In genomic region chr2:111643761-111644160, GRCh38 we compare ENCODE assay signal across 28 cellular contexts.
"Had no signal": no experiment of that assay in that cellular context is flagged by ENCODE, and none has a peak within 500 bp of the region (broad histone marks: within the 10 kb centered on the region; RNA-seq: fewer than 3 reads in every experiment).

No MANE protein-coding gene starts in this region.

- H3K9ac ChIP-seq: parathyroid adenoma had no signal

- H3K9me3 ChIP-seq: ovary, right lobe of liver, thyroid gland had no signal

- H3K4me3 Mint-ChIP-seq: natural killer cell; nephron progenitor cell; neural crest cell; stimulated activated effector memory CD8-positive, alpha-beta T cell treated with anti-CD3 and anti-CD28 coated beads, Interleukin-12 subunit alpha, Interleukin-12 subunit beta, amount 100 ng/mL, for 72 hours; stimulated activated naive B cell treated with anti-CD40 and anti-IgM and Interleukin-4, amounts not matched to agents 10 μg/mL and 1 μg/mL and 100 μg/mL, for 72 hours; stimulated activated naive CD8-positive, alpha-beta T cell treated with anti-CD3 and anti-CD28 coated beads, Interleukin-15, Interleukin-2, amounts not matched to agents 100 ng/mL and 50 ng/mL, for 24 hours had no signal

- H3K27me3 ChIP-seq: ovary, right lobe of liver, sigmoid colon, stomach, thyroid gland, tibial nerve, upper lobe of left lung, vagina had no signal

- H3K27ac ChIP-seq: ovary, parathyroid adenoma, psoas muscle, right lobe of liver, sigmoid colon, stomach, thoracic aorta, thyroid gland, tibial nerve, upper lobe of left lung, vagina had no signal

- H3K36me3 Mint-ChIP-seq: stimulated activated effector memory CD8-positive, alpha-beta T cell treated with anti-CD3 and anti-CD28 coated beads, Interleukin-12 subunit alpha, Interleukin-12 subunit beta, amount 100 ng/mL, for 72 hours had no signal

- H3K4me3 ChIP-seq: ovary, psoas muscle, right lobe of liver, sigmoid colon, stomach, thoracic aorta, thyroid gland, tibial nerve, upper lobe of left lung, vagina had no signal

- H3K79me2 ChIP-seq: parathyroid adenoma had no signal

- H2AFZ ChIP-seq: parathyroid adenoma had no signal

- H3K4me1 ChIP-seq: parathyroid adenoma, right lobe of liver, sigmoid colon, stomach, tibial nerve, vagina had no signal

- H3K36me3 ChIP-seq: ovary, right lobe of liver, sigmoid colon, stomach, thoracic aorta, thyroid gland, tibial nerve, upper lobe of left lung, vagina had no signal

- DNase-seq: natural killer cell; nephron progenitor cell; occipital lobe; ovary; posterior cingulate gyrus; psoas muscle; right cardiac atrium; right lobe of liver; sigmoid colon; small intestine; stimulated activated CD4-positive, alpha-beta T cell treated with anti-CD3 and anti-CD28 coated beads, Interleukin-15, amount 100 ng/mL, for 24 hours; stimulated activated CD4-positive, alpha-beta T cell treated with anti-CD3 and anti-CD28 coated beads, Interleukin-2, amount 100 ng/mL, for 24 hours; stimulated activated CD4-positive, alpha-beta T cell treated with anti-CD3 and anti-CD28 coated beads, Interleukin-2, amount 100 ng/mL, for 48 hours; stimulated activated CD4-positive, alpha-beta T cell treated with anti-CD3 and anti-CD28 coated beads, Interleukin-4, amount 100 ng/mL, for 24 hours; stimulated activated naive B cell treated with anti-CD40 and anti-IgM and Interleukin-4, amounts not matched to agents 10 μg/mL and 1 μg/mL and 100 μg/mL, for 72 hours; stimulated activated naive CD4-positive, alpha-beta T cell treated with Interleukin-2 at 50 U/mL for 16 hours; stomach; thyroid gland; trophoblast cell; upper lobe of left lung had no signal

- H3K4me1 Mint-ChIP-seq: nephron progenitor cell, neural crest cell had no signal

- ATAC-seq: natural killer cell; psoas muscle; right cardiac atrium; stimulated activated effector memory CD8-positive, alpha-beta T cell treated with anti-CD3 and anti-CD28 coated beads, Interleukin-12 subunit alpha, Interleukin-12 subunit beta, amount 100 ng/mL, for 72 hours; stimulated activated naive B cell treated with anti-CD40 and anti-IgM and Interleukin-4, amounts not matched to agents 10 μg/mL and 1 μg/mL and 100 μg/mL, for 72 hours had no signal

- H3K27ac Mint-ChIP-seq: natural killer cell; nephron progenitor cell; progenitor cell of endocrine pancreas; stimulated activated effector memory CD8-positive, alpha-beta T cell treated with anti-CD3 and anti-CD28 coated beads, Interleukin-12 subunit alpha, Interleukin-12 subunit beta, amount 100 ng/mL, for 72 hours; stimulated activated naive B cell treated with anti-CD40 and anti-IgM and Interleukin-4, amounts not matched to agents 10 μg/mL and 1 μg/mL and 100 μg/mL, for 72 hours; stimulated activated naive CD8-positive, alpha-beta T cell treated with anti-CD3 and anti-CD28 coated beads, Interleukin-15, Interleukin-2, amounts not matched to agents 100 ng/mL and 50 ng/mL, for 24 hours had no signal
